Comparison of ENCODE assay signal across 9 cellular contexts in the genomic region with DNA sequence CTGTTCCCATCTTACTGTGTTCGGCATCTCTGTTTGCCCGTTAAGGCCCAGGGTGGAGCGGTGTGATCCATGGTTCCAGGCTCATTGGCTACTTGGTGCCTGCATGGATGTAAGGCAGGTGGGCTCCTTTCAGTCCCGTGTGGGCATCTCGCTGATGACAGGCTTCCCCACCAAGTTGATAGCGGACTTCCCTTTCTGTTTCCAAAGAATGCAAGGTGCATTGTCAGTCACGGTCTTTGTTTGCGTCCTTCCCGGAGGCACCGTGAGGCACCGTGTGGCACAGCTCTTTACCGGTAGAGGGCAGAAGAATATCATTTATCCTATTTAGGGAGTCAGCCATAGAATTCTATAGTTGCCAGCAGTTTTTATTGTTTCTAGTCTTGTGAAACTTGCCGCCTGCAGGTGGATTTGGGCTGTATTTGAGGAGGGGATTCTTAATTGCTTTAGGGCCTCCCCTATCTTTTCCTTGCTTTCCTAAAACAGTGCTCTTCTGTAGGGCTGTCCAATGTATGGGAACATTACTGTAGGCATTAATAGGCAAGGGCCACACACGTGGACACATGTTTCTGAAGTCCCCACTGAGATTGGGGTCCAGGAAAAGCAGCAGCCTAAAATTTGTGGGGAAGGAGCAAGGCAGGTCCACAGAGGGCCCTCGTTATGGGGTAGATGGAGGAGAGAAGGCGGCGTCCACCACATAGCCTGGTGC.
DNase-seq lines count a peak whose midpoint lies in the region; ATAC-seq and TF ChIP-seq lines count a peak whose summit lies in the region.
"Had no signal": no experiment of that assay in that cellular context is flagged by ENCODE, and none has a peak within 500 bp of the region (broad histone marks: within the 10 kb centered on the region; RNA-seq: fewer than 3 reads in every experiment).

No MANE protein-coding gene starts in this region.

- peak; percentile 45 for ATAC-seq in GM18861 (IDR thresholded peaks at IDR 0.05; ENCODE audit: unreplicated experiment)
- ATAC-seq in HG03060 (IDR thresholded peaks at IDR 0.05; ENCODE audit: low read depth, unreplicated experiment) = peak; percentile 63

- no peaks in the 10 kb centered on the region for H3K4me1 ChIP-seq in fibroblast of lung (ENCODE audit: control insufficient read depth, extremely low read depth, insufficient read depth, low read length)

- DNase-seq in AG10803 (ENCODE audit: low read depth) = peak; percentile 58
- DNase-seq in NCI-H526 treated with DMSO at 0.1 percent for 48 hours (lab: John Stamatoyannopoulos, UW) = peak; percentile 46
- DNase-seq in activated T-cell treated with anti-CD3 and anti-CD28 coated beads for 4 hours = peak; percentile 22
- DNase-seq in fibroblast of lung (ENCODE audit: low read depth in 2 of 2) = peak; percentile 27 to 62
- DNase-seq in neural crest cell (ENCODE audit: low read depth, low spot score) = peak; percentile 57
- no peak for DNase-seq in DMS53 (lab: John Stamatoyannopoulos, UW)

- no peaks in the 10 kb centered on the region for H3K27me3 ChIP-seq in fibroblast of lung (ENCODE audit: control insufficient read depth, insufficient read depth, low read length)

- H3K27ac Mint-ChIP-seq in neural crest cell (ENCODE audit: unreplicated experiment) = peak overlapping the region; percentile 17

- no peaks in the 10 kb centered on the region for H4K20me1 ChIP-seq in fibroblast of lung (ENCODE audit: control insufficient read depth, extremely low read depth, insufficient read depth, low read length)

- H3K9me3 ChIP-seq in fibroblast of lung (ENCODE audit: control insufficient read depth, insufficient read depth, low read depth, low read length) = no peaks in the 10 kb centered on the region

- H3K4me1 Mint-ChIP-seq in neural crest cell = peaks cover 14% of the 10 kb centered on the region

- H3K27ac ChIP-seq in fibroblast of lung (ENCODE audit: insufficient read depth, low read length) = no peak overlapping the region
- H3K27ac ChIP-seq: skin epidermis had no signal

- TF ChIP-seq CTCF in AG10803 (conservative IDR thresholded peaks at IDR 0.05; ENCODE audit: low read length) (peak; percentile 85), fibroblast of lung (conservative IDR thresholded peaks at IDR 0.05 in 1 of 2, IDR thresholded peaks at IDR 0.05 in 1 of 2; ENCODE audit: low read depth in 1 of 2, low read length in 2 of 2) (peak; percentile 67 to 80), neural crest cell (conservative IDR thresholded peaks at IDR 0.05) (peak; percentile 94)

- peak overlapping the region; percentile 35 for H3K4me2 ChIP-seq in fibroblast of lung (ENCODE audit: extremely low read depth, insufficient read depth, low read length)

- H3K36me3 ChIP-seq in fibroblast of lung (ENCODE audit: control insufficient read depth, insufficient read depth, low read length) = no peaks in the 10 kb centered on the region

- no peaks in the 10 kb centered on the region for H3K36me3 Mint-ChIP-seq in neural crest cell (ENCODE audit: low read depth)

- no peaks in the 10 kb centered on the region for H3K9me3 Mint-ChIP-seq in neural crest cell

- no peak overlapping the region for H3K4me3 Mint-ChIP-seq in neural crest cell

- H3K9ac ChIP-seq in fibroblast of lung (ENCODE audit: insufficient read depth, low read length) = no peak overlapping the region

- peaks cover 2% of the 10 kb centered on the region for H3K27me3 Mint-ChIP-seq in neural crest cell (ENCODE audit: low read depth)

- no peaks in the 10 kb centered on the region for H3K79me2 ChIP-seq in fibroblast of lung (ENCODE audit: control insufficient read depth, insufficient read depth, low read length)

- no peak overlapping the region for H2AFZ ChIP-seq in fibroblast of lung (ENCODE audit: low read length)

- no peak overlapping the region for H3K4me3 ChIP-seq in AG10803 (ENCODE audit: low read length)
- no peak overlapping the region for H3K4me3 ChIP-seq in fibroblast of lung (replicated peaks in 1 of 4; ENCODE audit: control extremely low read depth in 1 of 4, insufficient read depth in 1 of 4, low read depth in 3 of 4, low read length in 4 of 4)
- H3K4me3 ChIP-seq: skin epidermis had no signal
